In genomic region chr4:89056953-89057398, GRCh38 we compare ENCODE assay signal across 8 cellular contexts. TPM values are rescaled to one million over a fixed set of nuclear protein-coding genes. Genes with fewer than 3 reads are reported as not detected.
DNase-seq lines count a peak whose midpoint lies in the region; ATAC-seq, FAIRE-seq and TF ChIP-seq lines count a peak whose summit lies in the region.

Gene FAM13A (minus strand): TSS chr4:89057185. CDS start chr4:89056964, 221 bp downstream.

- H3K4me1 ChIP-seq in GM12878 (ENCODE audit: control insufficient read depth, insufficient read depth, low read length), result no peaks in the 10 kb centered on the region

- CTCF ChIA-PET in GM12878 (lab: Yijun Ruan, JAX), result interaction anchor here (1.1 to 3.4 kb wide), 8 partner anchors 9 to 238 kb away, joined by 4 to 21 read pairs (median 6); partner anchors contain the start of gene TIGD2

- TF ChIP-seq CTCF in GM12878 (IDR thresholded peaks at IDR 0.05 in 2 of 3, conservative IDR thresholded peaks at IDR 0.05 in 1 of 3; ENCODE audit: control insufficient read depth in 2 of 3, extremely low read depth in 1 of 3, insufficient read depth in 1 of 3, low read depth in 3 of 3, low read length in 3 of 3) (no peak), progenitor cell of endocrine pancreas (IDR thresholded peaks at IDR 0.05; ENCODE audit: unreplicated experiment) (no peak)

- no peak for TF ChIP-seq EP300 in GM12878 (IDR thresholded peaks at IDR 0.05; ENCODE audit: borderline replicate concordance in 1 of 2, control insufficient read depth in 1 of 2, low read depth in 2 of 2, low read length in 2 of 2)

- SMC1A ChIA-PET in GM12878 (lab: Charles Lee; ENCODE audit: uncharacterized antibody, unreplicated experiment), result interaction anchor here (0.6 to 4.7 kb wide), 17 partner anchors 8 to 533 kb away, joined by 3 to 58 read pairs (median 5); partner anchors contain the start of gene PYURF

- no peaks in the 10 kb centered on the region for H3K36me3 ChIP-seq in GM12878 (ENCODE audit: control insufficient read depth in 2 of 2, insufficient read depth in 2 of 2, low read length in 1 of 2)

- H3K4me3 ChIP-seq in GM12878, result peak within 1 kb of the TSS; percentile 26; the same call in 1 of the 2 replicates

- H3K9me3 ChIP-seq in GM12878 (replicated peaks; ENCODE audit: control insufficient read depth, insufficient read depth, low read length), result no peaks in the 10 kb centered on the region; the same call in 2 of the 3 replicates

- H3K27ac ChIP-seq in GM12878 (ENCODE audit: control insufficient read depth, insufficient read depth), result peak within 1 kb of the TSS; percentile 13; the same call in 1 of the 2 replicates

- peaks cover 36% of the 10 kb centered on the region for H3K4me1 Mint-ChIP-seq in progenitor cell of endocrine pancreas (ENCODE audit: low read depth)
- H3K4me1 Mint-ChIP-seq in activated T-helper 1 cell treated with anti-CD3 and anti-CD28 coated beads, Interleukin-12 subunit alpha, Interleukin-12 subunit beta, Interleukin-2, Interleukin-4 antibody, amounts not matched to agents 30 ng/mL and 10 ng/mL and 1 ng/mL, durations not matched to agents 14 hours and 24 hours and 36 hours (ENCODE audit: low read depth), result peaks cover 8% of the 10 kb centered on the region

- POLR2A ChIA-PET in GM12878 (lab: Charles Lee), result interaction anchor here (0.6 to 3.1 kb wide), 8 partner anchors 11 to 1566 kb away, joined by 3 to 18 read pairs (median 4); no protein-coding TSS in a partner anchor

- H2AFZ ChIP-seq in GM12878 (ENCODE audit: control insufficient read depth, low read depth, low read length), result peak within 1 kb of the TSS; percentile 85

- peak within 1 kb of the TSS; percentile 80 for H3K4me3 Mint-ChIP-seq in progenitor cell of endocrine pancreas (ENCODE audit: low read depth)
- H3K4me3 Mint-ChIP-seq in activated T-helper 1 cell treated with anti-CD3 and anti-CD28 coated beads, Interleukin-12 subunit alpha, Interleukin-12 subunit beta, Interleukin-2, Interleukin-4 antibody, amounts not matched to agents 30 ng/mL and 10 ng/mL and 1 ng/mL, durations not matched to agents 14 hours and 24 hours and 36 hours, result no peak within 1 kb of the TSS

- no TSS peak for BruUV-seq in GM12878 (replicated peaks; lab: Mats Ljungman, UMichigan)

- peak within 1 kb of the TSS; percentile 41; the same call in 1 of the 2 replicates for H3K4me2 ChIP-seq in GM12878 (ENCODE audit: control insufficient read depth, insufficient read depth)

- no peak for TF ChIP-seq POLR2A in GM12878 (IDR thresholded peaks at IDR 0.05; ENCODE audit: low read depth, low read length)

- peak within 1 kb of the TSS; percentile 93 for H3K27ac Mint-ChIP-seq in progenitor cell of endocrine pancreas
- H3K27ac Mint-ChIP-seq in activated T-helper 1 cell treated with anti-CD3 and anti-CD28 coated beads, Interleukin-12 subunit alpha, Interleukin-12 subunit beta, Interleukin-2, Interleukin-4 antibody, amounts not matched to agents 30 ng/mL and 10 ng/mL and 1 ng/mL, durations not matched to agents 14 hours and 24 hours and 36 hours, result no peak within 1 kb of the TSS

- DNase-seq in GF-D8 (lab: John Stamatoyannopoulos, UW) (peak; percentile 91), NCI-H446 (lab: John Stamatoyannopoulos, UW) (peak; percentile 92 to 94), GM12878 (ENCODE audit: low read depth, low spot score) (peak; percentile 44), hippocampal formation (lab: John Stamatoyannopoulos, UW) (peak; percentile 35 to 71), progenitor cell of endocrine pancreas (ENCODE audit: low spot score, unreplicated experiment) (peak; percentile 45)
- DNase-seq in stimulated activated CD4-positive, alpha-beta T cell treated with anti-CD3 and anti-CD28 coated beads, Interleukin-1b, Interleukin-23, amount 100 ng/mL, for 48 hours, result no peak
- DNase-seq in activated T-helper 1 cell treated with anti-CD3 and anti-CD28 coated beads, Interleukin-12 subunit alpha, Interleukin-12 subunit beta, Interleukin-2, Interleukin-4 antibody, amounts not matched to agents 30 ng/mL and 10 ng/mL and 1 ng/mL, durations not matched to agents 14 hours and 24 hours and 36 hours (ENCODE audit: low spot score), result no peak

- 59% methylated on average over 9 of the region's 9 CpGs for WGBS in GM12878 (ENCODE audit: insufficient coverage, insufficient replicate concordance, low lambda C conversion rate, missing lambda C conversion rate)

- H4K20me1 ChIP-seq in GM12878 (ENCODE audit: control insufficient read depth, insufficient read depth), result no peaks in the 10 kb centered on the region

- ATAC-seq in HG03039 (IDR thresholded peaks at IDR 0.05; ENCODE audit: unreplicated experiment) (peak; percentile 67), GM12878 (peak; percentile 73)

- H3K79me2 ChIP-seq in GM12878 (ENCODE audit: control insufficient read depth, insufficient read depth, low read length), result no peaks in the 10 kb centered on the region; the same call in 1 of the 2 replicates

- peaks cover 2% of the 10 kb centered on the region for H3K36me3 Mint-ChIP-seq in progenitor cell of endocrine pancreas (ENCODE audit: insufficient read depth)
- H3K36me3 Mint-ChIP-seq in activated T-helper 1 cell treated with anti-CD3 and anti-CD28 coated beads, Interleukin-12 subunit alpha, Interleukin-12 subunit beta, Interleukin-2, Interleukin-4 antibody, amounts not matched to agents 30 ng/mL and 10 ng/mL and 1 ng/mL, durations not matched to agents 14 hours and 24 hours and 36 hours (ENCODE audit: low read depth), result no peaks in the 10 kb centered on the region

- TF ChIP-seq RAD21 in GM12878 (IDR thresholded peaks at IDR 0.05; ENCODE audit: insufficient read depth, low read depth, low read length), result no peak

- FAIRE-seq in GM12878 (lab: Jason Lieb, UNC), result no peak

- peaks cover 18% of the 10 kb centered on the region for H3K9me3 Mint-ChIP-seq in progenitor cell of endocrine pancreas (ENCODE audit: low read depth)
- H3K9me3 Mint-ChIP-seq in activated T-helper 1 cell treated with anti-CD3 and anti-CD28 coated beads, Interleukin-12 subunit alpha, Interleukin-12 subunit beta, Interleukin-2, Interleukin-4 antibody, amounts not matched to agents 30 ng/mL and 10 ng/mL and 1 ng/mL, durations not matched to agents 14 hours and 24 hours and 36 hours, result peaks cover 16% of the 10 kb centered on the region

- in situ Hi-C loops in GM12878 (cut with MboI), result no loop called here

- intact Hi-C loops in GM12878 (cut with micrococcal nuclease; ENCODE audit: unreplicated experiment), result loop anchor here (2.0 kb wide), 1 partner anchor 54 kb away; the partner anchor contains the start of gene TIGD2
- intact Hi-C loops in activated T-helper 1 cell treated with anti-CD3 and anti-CD28 coated beads, Interleukin-12 subunit alpha, Interleukin-12 subunit beta, Interleukin-2, Interleukin-4 antibody, amounts not matched to agents 30 ng/mL and 10 ng/mL and 1 ng/mL, durations not matched to agents 14 hours and 24 hours and 36 hours (cut with micrococcal nuclease), result no loop called here

- no peaks in the 10 kb centered on the region for H3K27me3 ChIP-seq in GM12878 (replicated peaks in 1 of 2; ENCODE audit: control insufficient read depth in 2 of 2, insufficient read depth in 2 of 2, low read length in 1 of 2)

- H3K9ac ChIP-seq in GM12878 (ENCODE audit: control insufficient read depth, insufficient read depth, low read length), result peak within 1 kb of the TSS; percentile 51; the same call in 1 of the 2 replicates

- RAD21 ChIA-PET in GM12878 (lab: Charles Lee; ENCODE audit: unreplicated experiment), result interaction anchor here (1.2 to 4.2 kb wide), 12 partner anchors 9 to 240 kb away, joined by 3 to 64 read pairs (median 5); no protein-coding TSS in a partner anchor

- H3K27me3 Mint-ChIP-seq in progenitor cell of endocrine pancreas, result no peaks in the 10 kb centered on the region
- no peaks in the 10 kb centered on the region for H3K27me3 Mint-ChIP-seq in activated T-helper 1 cell treated with anti-CD3 and anti-CD28 coated beads, Interleukin-12 subunit alpha, Interleukin-12 subunit beta, Interleukin-2, Interleukin-4 antibody, amounts not matched to agents 30 ng/mL and 10 ng/mL and 1 ng/mL, durations not matched to agents 14 hours and 24 hours and 36 hours (ENCODE audit: insufficient read depth)

RNA-seq across cellular contexts. Expression of gene FAM13A, which starts in this region (rescaled TPM):
- 84.2 and 89.6 TPM in 2 replicates for total RNA-seq in GM12878 (2013; cell fraction: nucleolus; rRNA removed)
- 0.22 and 0.28 TPM in 2 replicates for total RNA-seq in GM12878 (2014; rRNA removed)
- 0.27 and 0.32 TPM in 2 replicates for total RNA-seq in GM12878 (2014; rRNA removed; fragmentation: Illumina TruSeq; extraction: Trizol)
- total RNA-seq in GM12878 (2021), result 0.15 and 0.45 TPM in 2 replicates
- polyA plus RNA-seq in GM12878 (2011; ENCODE audit: low read depth), result 1.0 TPM
- 1.8 and 2.8 TPM in 2 replicates for polyA plus RNA-seq in GM12878 (2011; rRNA removed)
- 0.69 and 1.3 TPM in 2 replicates for polyA plus RNA-seq in GM12878 (2011; cell fraction: cytosol; rRNA removed)
- 2.2 and 4.9 TPM in 2 replicates for polyA plus RNA-seq in GM12878 (2011; cell fraction: nucleus; rRNA removed)
- 1.5 and 1.6 TPM in 2 replicates for polyA plus RNA-seq in GM12878 (2012)
- polyA plus RNA-seq in GM12878 (2014; fragmentation: Illumina TruSeq; extraction: Trizol), result 0.31 and 0.48 TPM in 2 replicates
- under 1 TPM; 0.09 to 0.27 TPM for polyA plus RNA-seq in GM12878 (2014; fragmentation: Nextera tagmentation; extraction: Ambion mirVana)
- polyA plus RNA-seq in GM12878 (2014; rRNA removed), result 0.05 and 0.08 TPM in 2 replicates
- polyA plus RNA-seq in GM12878 (2016; fragmentation: Nextera tagmentation; extraction: Ambion mirVana), result under 1 TPM in 1 of 2 experiments, not detected in 1; 0.19 TPM
- 2.6 and 4.4 TPM in 2 replicates for polyA minus RNA-seq in GM12878 (2011; rRNA and poly(A)+ RNA removed)
- 1.2 and 2.0 TPM in 2 replicates for polyA minus RNA-seq in GM12878 (2011; cell fraction: cytosol; rRNA and poly(A)+ RNA removed)
- polyA minus RNA-seq in GM12878 (2011; cell fraction: nucleus; rRNA and poly(A)+ RNA removed), result 4.5 and 6.8 TPM in 2 replicates
- 29.5 and 31.2 TPM in 2 replicates for total RNA-seq in progenitor cell of endocrine pancreas
- 0.61 and 3.0 TPM in 2 replicates for total RNA-seq in activated T-helper 1 cell treated with anti-CD3 and anti-CD28 coated beads, Interleukin-12 subunit alpha, Interleukin-12 subunit beta, Interleukin-2, Interleukin-4 antibody, amounts not matched to agents 30 ng/mL and 10 ng/mL and 1 ng/mL, durations not matched to agents 14 hours and 24 hours and 36 hours

Comparison
In these comparisons a context has a peak if more than half of its experiments do, and no peak if none do; other contexts are left out.
1. DNase-seq: peak in GF-D8 (single experiment), NCI-H446 (2 of 2), GM12878 (single experiment), hippocampal formation (2 of 2) and progenitor cell of endocrine pancreas (single experiment); none in stimulated activated CD4-positive, alpha-beta T cell treated with anti-CD3 and anti-CD28 coated beads, Interleukin-1b, Interleukin-23, amount 100 ng/mL, for 48 hours (single experiment) and activated T-helper 1 cell treated with anti-CD3 and anti-CD28 coated beads, Interleukin-12 subunit alpha, Interleukin-12 subunit beta, Interleukin-2, Interleukin-4 antibody, amounts not matched to agents 30 ng/mL and 10 ng/mL and 1 ng/mL, durations not matched to agents 14 hours and 24 hours and 36 hours (single experiment).